ENCODE assay signal across 12 cellular contexts in the genomic region with DNA sequence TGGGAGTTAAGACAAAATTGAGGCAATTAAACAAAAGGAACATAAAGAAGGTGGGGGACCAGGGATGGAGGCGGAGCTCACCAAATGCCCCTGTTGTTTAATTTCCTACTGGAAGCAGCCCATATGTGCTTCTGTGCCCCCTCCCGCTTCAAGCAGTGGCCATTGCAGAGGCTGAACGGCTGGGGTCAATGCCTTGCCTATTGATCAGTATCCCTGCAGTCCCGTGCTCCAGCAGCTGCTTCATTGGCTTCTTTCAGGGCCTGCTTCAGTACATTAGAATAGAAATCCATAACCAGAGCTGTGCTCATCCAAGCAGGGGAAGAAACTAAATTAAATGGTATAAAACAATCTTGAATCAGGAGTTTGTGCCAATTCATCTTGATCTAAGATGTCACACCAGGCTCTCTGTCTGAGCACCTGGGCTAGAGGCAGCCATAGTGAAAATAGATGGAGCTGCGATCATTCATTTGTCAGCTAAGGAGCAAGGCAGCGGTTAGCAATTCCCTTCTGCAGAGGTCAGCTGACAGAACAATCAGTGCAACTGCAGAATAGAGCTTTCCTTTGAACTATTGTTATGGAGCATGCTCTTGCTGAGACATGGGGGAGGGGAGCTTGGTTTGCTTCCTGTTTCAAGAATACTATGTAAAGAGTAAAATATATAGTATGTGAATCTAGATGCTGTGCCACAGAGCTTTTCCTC.
A peak's percentile ranks its signal among the peaks of the same experiment; 100 is the strongest.
DNase-seq lines count a peak whose midpoint lies in the region; ATAC-seq and TF ChIP-seq lines count a peak whose summit lies in the region.
"Had no signal": no experiment of that assay in that cellular context is flagged by ENCODE, and none has a peak within 500 bp of the region (broad histone marks: within the 10 kb centered on the region; RNA-seq: fewer than 3 reads in every experiment).

No MANE protein-coding gene starts in this region.

- H3K4me1 Mint-ChIP-seq in stimulated activated naive CD8-positive, alpha-beta T cell treated with anti-CD3 and anti-CD28 coated beads, Interleukin-15, amount 100 ng/mL, for 72 hours = peaks cover 11% of the 10 kb centered on the region

- H3K4me1 ChIP-seq in upper lobe of left lung = no peaks in the 10 kb centered on the region

- no peak for TF ChIP-seq EP300 in upper lobe of left lung (IDR thresholded peaks at IDR 0.05)

- H3K9me3 ChIP-seq in upper lobe of left lung = no peaks in the 10 kb centered on the region

- DNase-seq in Jurkat, Clone E6-1 (ENCODE audit: low read depth, low spot score) = peak; percentile 82
- peak; percentile 10 for DNase-seq in NOMO-1 treated with dmso at 0.1 percent for 144 hours (lab: John Stamatoyannopoulos, UW; ENCODE audit: unreplicated experiment)
- peak in 39 of 42 donors; percentile 23 to 85 (median 61) for DNase-seq in head of caudate nucleus
- DNase-seq in pons (ENCODE audit: low spot score) = peak; percentile 96
- DNase-seq in T-helper 9 cell = no peak
- no peak for DNase-seq in stimulated activated naive CD8-positive, alpha-beta T cell treated with anti-CD3 and anti-CD28 coated beads, Interleukin-15, amount 100 ng/mL, for 72 hours
- no peak for DNase-seq in upper lobe of left lung
- DNase-seq in GM03348 (ENCODE audit: low spot score) = no peak
- DNase-seq: activated CD8-positive, alpha-beta memory T cell treated with anti-CD3 and anti-CD28 coated beads, Interleukin-2, amount 10 ng/mL, durations not matched to agents 7 days and 5 days; EL; NCI-H1048; SHP77 treated with DMSO at 0.1 percent for 48 hours had no signal

- 80 to 81% methylated on average over 6 of the region's 6 CpGs for WGBS in upper lobe of left lung, 2 donors

- H3K4me3 ChIP-seq in Jurkat, Clone E6-1 (ENCODE audit: low read length) = no peak overlapping the region
- H3K4me3 ChIP-seq in upper lobe of left lung = no peak overlapping the region

- no peaks in the 10 kb centered on the region for H3K36me3 ChIP-seq in upper lobe of left lung

- H3K27ac ChIP-seq in upper lobe of left lung = no peak overlapping the region

- TF ChIP-seq CTCF in upper lobe of left lung (IDR thresholded peaks at IDR 0.05) = no peak

- intact Hi-C loops in head of caudate nucleus (cut with DNase I) = no loop called here

- no peak overlapping the region for H3K4me3 Mint-ChIP-seq in stimulated activated naive CD8-positive, alpha-beta T cell treated with anti-CD3 and anti-CD28 coated beads, Interleukin-15, amount 100 ng/mL, for 72 hours
- H3K4me3 Mint-ChIP-seq: activated CD8-positive, alpha-beta memory T cell treated with anti-CD3 and anti-CD28 coated beads, Interleukin-2, amount 10 ng/mL, durations not matched to agents 7 days and 5 days had no signal

- ATAC-seq in stimulated activated naive CD8-positive, alpha-beta T cell treated with anti-CD3 and anti-CD28 coated beads, Interleukin-15, amount 100 ng/mL, for 72 hours = no peak
- no peak for ATAC-seq in upper lobe of left lung (ENCODE audit: low FRiP score in 2 of 2)
- ATAC-seq: activated CD8-positive, alpha-beta memory T cell treated with anti-CD3 and anti-CD28 coated beads, Interleukin-2, amount 10 ng/mL, durations not matched to agents 7 days and 5 days had no signal

- H3K9me3 Mint-ChIP-seq in stimulated activated naive CD8-positive, alpha-beta T cell treated with anti-CD3 and anti-CD28 coated beads, Interleukin-15, amount 100 ng/mL, for 72 hours = no peaks in the 10 kb centered on the region

- no peaks in the 10 kb centered on the region for H3K27me3 Mint-ChIP-seq in stimulated activated naive CD8-positive, alpha-beta T cell treated with anti-CD3 and anti-CD28 coated beads, Interleukin-15, amount 100 ng/mL, for 72 hours
- H3K27me3 Mint-ChIP-seq: activated CD8-positive, alpha-beta memory T cell treated with anti-CD3 and anti-CD28 coated beads, Interleukin-2, amount 10 ng/mL, durations not matched to agents 7 days and 5 days had no signal

- TF ChIP-seq POLR2A in upper lobe of left lung (IDR thresholded peaks at IDR 0.05) = no peak

- no peaks in the 10 kb centered on the region for H3K27me3 ChIP-seq in upper lobe of left lung

- peak overlapping the region in 1 of 2 donors; percentile 33 for H3K27ac Mint-ChIP-seq in stimulated activated naive CD8-positive, alpha-beta T cell treated with anti-CD3 and anti-CD28 coated beads, Interleukin-15, amount 100 ng/mL, for 72 hours
- H3K27ac Mint-ChIP-seq: activated CD8-positive, alpha-beta memory T cell treated with anti-CD3 and anti-CD28 coated beads, Interleukin-2, amount 10 ng/mL, durations not matched to agents 7 days and 5 days had no signal

Comparison
In these comparisons a context has a peak if more than half of its experiments do, and no peak if none do; other contexts are left out.
1. DNase-seq: peak in Jurkat, Clone E6-1 (single experiment), NOMO-1 treated with dmso at 0.1 percent for 144 hours (single experiment), head of caudate nucleus (39 of 42) and pons (single experiment); none in T-helper 9 cell (single experiment), stimulated activated naive CD8-positive, alpha-beta T cell treated with anti-CD3 and anti-CD28 coated beads, Interleukin-15, amount 100 ng/mL, for 72 hours (0 of 2), upper lobe of left lung (0 of 2) and GM03348 (single experiment).